12 cellular contexts compared by ENCODE assay signal in genomic region chr6:138087549-138087948, GRCh38. TPM values are rescaled to one million over a fixed set of nuclear protein-coding genes. Genes with fewer than 3 reads are reported as not detected.
DNase-seq lines count a peak whose midpoint lies in the region; ATAC-seq lines count a peak whose summit lies in the region.
"Had no signal": no experiment of that assay in that cellular context is flagged by ENCODE, and none has a peak within 500 bp of the region (broad histone marks: within the 10 kb centered on the region; RNA-seq: fewer than 3 reads in every experiment).

No MANE protein-coding gene starts in this region.

- intact Hi-C loops in Right ventricle myocardium inferior (cut with DNase I) (no loop called here), left cardiac atrium (cut with DNase I) (no loop called here)

- DNase-seq in Right ventricle myocardium inferior (ENCODE audit: missing footprints) (no peak), left cardiac atrium (no peak), SHP77 treated with DMSO at 0.1 percent for 48 hours (lab: John Stamatoyannopoulos, UW) (peak; percentile 60), kidney glomerular epithelial cell (lab: John Stamatoyannopoulos, UW) (peak; percentile 9), NCI-H2107 treated with DMSO at 0.1 percent for 48 hours (lab: John Stamatoyannopoulos, UW; ENCODE audit: unreplicated experiment) (no peak), SIG-M5 (lab: John Stamatoyannopoulos, UW) (no peak), hepatic stellate cell (ENCODE audit: low spot score) (no peak)
- DNase-seq: activated naive CD8-positive, alpha-beta T cell treated with anti-CD3 and anti-CD28 coated beads, Interleukin-2, amount 10 ng/mL, durations not matched to agents 7 days and 5 days; cortex of kidney; stimulated activated CD4-positive, alpha-beta T cell treated with anti-CD3 and anti-CD28 coated beads, Interleukin-12 subunit alpha, Interleukin-12 subunit beta, amount 100 ng/mL, for 4 hours; upper lobe of right lung had no signal

- ATAC-seq in Right ventricle myocardium inferior = peak; percentile 31
- ATAC-seq in left cardiac atrium = no peak
- ATAC-seq in GM19035 (IDR thresholded peaks at IDR 0.05; ENCODE audit: unreplicated experiment) = no peak

RNA-seq across cellular contexts. Expression of gene PERP, which starts 19.7 kb away (rescaled TPM):
- total RNA-seq in Right ventricle myocardium inferior = 49.1 TPM
- 10 to 100 TPM; 36.7 to 45.6 TPM for total RNA-seq in left cardiac atrium

Comparison
In these comparisons a context has a peak if more than half of its experiments do, and no peak if none do; other contexts are left out.
1. DNase-seq: peak in SHP77 treated with DMSO at 0.1 percent for 48 hours (single experiment) and kidney glomerular epithelial cell (single experiment); none in Right ventricle myocardium inferior (single experiment), left cardiac atrium (single experiment), NCI-H2107 treated with DMSO at 0.1 percent for 48 hours (single experiment), SIG-M5 (single experiment) and hepatic stellate cell (single experiment).